ENCODE assay signal across 10 cellular contexts in the genomic region with DNA sequence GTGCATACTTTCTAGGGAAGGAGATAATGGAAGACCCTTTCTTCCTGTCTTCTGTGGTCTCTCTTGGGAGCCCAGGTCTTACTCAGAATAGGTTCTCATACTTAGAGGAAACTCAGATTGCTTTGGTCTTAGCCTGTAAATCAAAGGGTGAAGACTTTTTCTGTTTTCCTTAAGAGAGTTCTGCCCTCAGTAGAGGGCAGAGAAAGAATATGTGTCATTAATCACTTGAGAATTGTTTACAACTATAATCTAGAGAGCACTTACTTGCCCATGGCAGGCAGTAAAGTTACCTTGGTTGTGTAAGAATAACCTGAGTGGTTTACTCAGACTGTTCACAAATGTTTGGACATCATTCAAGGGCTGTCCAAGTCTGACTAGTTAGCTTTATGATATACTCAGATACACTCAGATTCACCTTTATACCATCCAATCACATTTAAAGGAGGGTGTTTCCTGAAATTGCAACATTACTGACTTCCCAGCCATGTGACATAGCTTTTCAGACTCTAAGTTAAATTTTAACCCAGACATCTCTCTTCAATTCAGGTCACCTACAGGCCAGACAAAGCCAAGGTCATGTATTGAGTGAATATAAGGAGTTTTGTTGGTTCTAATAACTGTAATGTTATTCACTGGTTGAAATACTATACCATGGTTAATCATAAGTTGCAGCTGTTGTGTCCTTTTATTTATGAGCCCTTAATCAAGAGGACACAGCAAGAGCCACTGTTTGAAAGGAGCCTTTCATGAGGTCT.
DNase-seq lines count a peak whose midpoint lies in the region; FAIRE-seq and TF ChIP-seq lines count a peak whose summit lies in the region.
"Had no signal": no experiment of that assay in that cellular context is flagged by ENCODE, and none has a peak within 500 bp of the region (broad histone marks: within the 10 kb centered on the region; RNA-seq: fewer than 3 reads in every experiment).

No MANE protein-coding gene starts in this region.

- H3K36me3 ChIP-seq in rectal smooth muscle tissue (ENCODE audit: control insufficient read depth, insufficient read depth, low read length), result no peaks in the 10 kb centered on the region
- H3K36me3 ChIP-seq: cardiac muscle cell had no signal

- H3K27ac Mint-ChIP-seq in T-helper 2 cell treated with Interferon-gamma antibody and Interleukin-4, amounts not matched to agents 5 μg/mL and 100 μg/mL, for 36 hours, result no peak overlapping the region
- H3K27ac Mint-ChIP-seq in HFFc6, result no peak overlapping the region

- H3K4me3 ChIP-seq in fibroblast of mammary gland (ENCODE audit: control insufficient read depth, low read depth, low read length), result no peak overlapping the region
- H3K4me3 ChIP-seq in rectal smooth muscle tissue (ENCODE audit: low read length), result no peak overlapping the region
- H3K4me3 ChIP-seq: cardiac muscle cell had no signal

- H3K9me3 Mint-ChIP-seq in T-helper 2 cell treated with Interferon-gamma antibody and Interleukin-4, amounts not matched to agents 5 μg/mL and 100 μg/mL, for 36 hours, result no peaks in the 10 kb centered on the region
- no peaks in the 10 kb centered on the region for H3K9me3 Mint-ChIP-seq in HFFc6

- peaks cover 3% of the 10 kb centered on the region for H3K27me3 Mint-ChIP-seq in T-helper 2 cell treated with Interferon-gamma antibody and Interleukin-4, amounts not matched to agents 5 μg/mL and 100 μg/mL, for 36 hours (ENCODE audit: low read depth)
- H3K27me3 Mint-ChIP-seq in HFFc6 (ENCODE audit: insufficient read depth), result no peaks in the 10 kb centered on the region

- TF ChIP-seq POLR2A in GM12891 (IDR thresholded peaks at IDR 0.05; ENCODE audit: low read depth, low read length), result no peak

- H3K27me3 ChIP-seq in rectal smooth muscle tissue (ENCODE audit: control insufficient read depth, insufficient read depth, low read length), result no peaks in the 10 kb centered on the region
- H3K27me3 ChIP-seq: cardiac muscle cell had no signal

- peak overlapping the region; percentile 70 for H3K27ac ChIP-seq in rectal smooth muscle tissue (ENCODE audit: low read depth, low read length)
- H3K27ac ChIP-seq: cardiac muscle cell had no signal

- peak; percentile 66 for FAIRE-seq in GM12891 (lab: Jason Lieb, UNC)

- intact Hi-C loops in cardiac septum (cut with DNase I), result no loop called here

- no peaks in the 10 kb centered on the region for H3K36me3 Mint-ChIP-seq in T-helper 2 cell treated with Interferon-gamma antibody and Interleukin-4, amounts not matched to agents 5 μg/mL and 100 μg/mL, for 36 hours (ENCODE audit: low read depth)
- no peaks in the 10 kb centered on the region for H3K36me3 Mint-ChIP-seq in HFFc6 (ENCODE audit: low read depth)

- DNase-seq in GM12891 (ENCODE audit: insufficient read length, low spot score) (no peak), NCI-H460 (ENCODE audit: extremely low read depth, low read depth) (peak; percentile 7), fibroblast of mammary gland (ENCODE audit: low read depth) (peak; percentile 45), HFFc6 (no peak), cardiac septum (ENCODE audit: low spot score) (no peak)
- no peak for DNase-seq in stimulated activated CD4-positive, alpha-beta T cell treated with anti-CD3 and anti-CD28 coated beads, Interleukin-4, amount 100 ng/mL, for 1 hour
- DNase-seq in T-helper 2 cell treated with Interferon-gamma antibody and Interleukin-4, amounts not matched to agents 5 μg/mL and 100 μg/mL, for 36 hours (ENCODE audit: low spot score), result no peak
- DNase-seq: stimulated activated CD4-positive, alpha-beta T cell treated with anti-CD3 and anti-CD28 coated beads, Interleukin-15, amount 100 ng/mL, for 24 hours had no signal

- TF ChIP-seq CTCF in fibroblast of mammary gland (conservative IDR thresholded peaks at IDR 0.05; ENCODE audit: control insufficient read depth, insufficient read depth, low read depth, low read length) (no peak), HFFc6 (IDR thresholded peaks at IDR 0.05) (no peak)

- peaks cover 6% of the 10 kb centered on the region for H3K4me1 Mint-ChIP-seq in T-helper 2 cell treated with Interferon-gamma antibody and Interleukin-4, amounts not matched to agents 5 μg/mL and 100 μg/mL, for 36 hours (ENCODE audit: low read depth)
- peaks cover 4% of the 10 kb centered on the region for H3K4me1 Mint-ChIP-seq in HFFc6 (ENCODE audit: low read depth)

- H3K4me3 Mint-ChIP-seq in T-helper 2 cell treated with Interferon-gamma antibody and Interleukin-4, amounts not matched to agents 5 μg/mL and 100 μg/mL, for 36 hours, result no peak overlapping the region
- H3K4me3 Mint-ChIP-seq in HFFc6, result no peak overlapping the region

- H3K9ac ChIP-seq in rectal smooth muscle tissue (ENCODE audit: low read length), result no peak overlapping the region

- H3K4me1 ChIP-seq in rectal smooth muscle tissue (ENCODE audit: control insufficient read depth, insufficient read depth, low read length), result peaks cover 32% of the 10 kb centered on the region

TF ChIP-seq in GM12891, 5 proteins besides CTCF, POLR2A, EP300 and RAD21:
- TF ChIP-seq POLR2AphosphoS5 (IDR thresholded peaks at IDR 0.05; ENCODE audit: low read depth, low read length), result no peak
- TF ChIP-seq TAF1 (IDR thresholded peaks at IDR 0.05; ENCODE audit: low read depth, low read length), result no peak
- no peak for TF ChIP-seq PAX5 (IDR thresholded peaks at IDR 0.05; ENCODE audit: insufficient read depth, low read length, severe bottlenecking)
- TF ChIP-seq SPI1 (IDR thresholded peaks at IDR 0.05; ENCODE audit: low read depth, low read length), result no peak
- TF ChIP-seq POU2F2 (IDR thresholded peaks at IDR 0.05; ENCODE audit: low read depth, low read length), result no peak
TF ChIP-seq in GM12891: peak in this region for 0.

Comparison
In these comparisons a context has a peak if more than half of its experiments do, and no peak if none do; other contexts are left out.
1. DNase-seq: peak in NCI-H460 (single experiment) and fibroblast of mammary gland (single experiment); none in GM12891 (single experiment), stimulated activated CD4-positive, alpha-beta T cell treated with anti-CD3 and anti-CD28 coated beads, Interleukin-4, amount 100 ng/mL, for 1 hour (single experiment), T-helper 2 cell treated with Interferon-gamma antibody and Interleukin-4, amounts not matched to agents 5 μg/mL and 100 μg/mL, for 36 hours (single experiment), HFFc6 (single experiment) and cardiac septum (single experiment).